1 cellular context compared by ENCODE assay signal in the genomic region with DNA sequence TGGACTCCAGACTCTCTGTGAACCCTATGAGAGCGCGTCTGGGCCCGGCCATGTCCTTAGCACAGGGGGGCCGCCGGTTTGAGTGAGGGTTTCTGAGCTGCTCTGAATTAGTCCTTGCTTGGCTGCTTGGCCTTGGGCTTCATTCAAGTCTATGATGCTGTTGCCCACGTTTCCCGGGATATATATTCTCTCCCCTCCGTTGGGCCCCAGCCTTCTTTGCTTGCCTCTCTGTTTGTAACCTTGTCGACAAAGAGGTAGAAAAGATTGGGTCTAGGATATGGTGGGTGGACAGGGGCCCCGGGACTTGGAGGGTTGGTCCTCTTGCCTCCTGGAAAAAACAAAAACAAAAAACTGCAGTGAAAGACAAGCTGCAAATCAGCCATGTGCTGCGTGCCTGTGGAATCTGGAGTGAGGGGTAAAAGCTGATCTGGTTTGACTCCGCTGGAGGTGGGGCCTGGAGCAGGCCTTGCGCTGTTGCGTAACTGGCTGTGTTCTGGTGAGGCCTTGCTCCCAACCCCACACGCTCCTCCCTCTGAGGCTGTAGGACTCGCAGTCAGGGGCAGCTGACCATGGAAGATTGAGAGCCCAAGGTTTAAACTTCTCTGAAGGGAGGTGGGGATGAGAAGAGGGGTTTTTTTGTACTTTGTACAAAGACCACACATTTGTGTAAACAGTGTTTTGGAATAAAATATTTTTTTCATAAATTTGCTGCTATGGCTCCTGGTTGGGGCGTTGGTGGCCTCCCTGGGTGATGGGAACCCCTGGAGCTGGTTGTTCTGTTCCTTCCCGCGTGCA.
TF ChIP-seq lines count a peak whose summit lies in the region.

No MANE protein-coding gene starts in this region.

TF ChIP-seq in GM23338, 12 proteins besides CTCF, POLR2A, EP300 and RAD21 (continued from another document):
- TF ChIP-seq STAT1 (IDR thresholded peaks at IDR 0.05; ENCODE audit: unreplicated experiment) (no peak), POLR2AphosphoS5 (IDR thresholded peaks at IDR 0.05; ENCODE audit: low read depth) (no peak), ZNF331 (CRISPR knock-in tag; IDR thresholded peaks at IDR 0.05; ENCODE audit: low read depth) (no peak), ZNF114 (CRISPR knock-in tag; IDR thresholded peaks at IDR 0.05) (no peak), CREB1 (CRISPR knock-in tag; IDR thresholded peaks at IDR 0.05; ENCODE audit: low read depth) (no peak)
